Comparison of ENCODE assay signal across 8 cellular contexts in genomic region chr10:43605850-43606322, GRCh38. TPM values are rescaled to one million over a fixed set of nuclear protein-coding genes. Genes with fewer than 3 reads are reported as not detected.
DNase-seq lines count a peak whose midpoint lies in the region; ATAC-seq, FAIRE-seq and TF ChIP-seq lines count a peak whose summit lies in the region.

No MANE protein-coding gene starts in this region.

- intact Hi-C loops in esophagus muscularis mucosa (cut with DNase I) = no loop called here

- 50% methylated on average over 12 of the region's 12 CpGs for WGBS in esophagus muscularis mucosa

- no peak for TF ChIP-seq POLR2A in NB4 (IDR thresholded peaks at IDR 0.05; ENCODE audit: extremely low read depth, insufficient read length)
- no peak for TF ChIP-seq POLR2A in esophagus muscularis mucosa (IDR thresholded peaks at IDR 0.05; ENCODE audit: low read depth)
- no peak for TF ChIP-seq POLR2A in GM12891 (IDR thresholded peaks at IDR 0.05; ENCODE audit: low read depth, low read length)

- peaks cover 3 to 13% (median 12%) of the 10 kb centered on the region in 4 donors for H3K4me1 ChIP-seq in esophagus muscularis mucosa

- H3K36me3 Mint-ChIP-seq in T-helper 2 cell treated with Interferon-gamma antibody and Interleukin-4, amounts not matched to agents 5 μg/mL and 100 μg/mL, for 36 hours (ENCODE audit: low read depth) = peaks cover 28% of the 10 kb centered on the region

- H3K36me3 ChIP-seq in esophagus muscularis mucosa = peaks cover 6 to 27% (median 10%) of the 10 kb centered on the region in 4 donors

- H3K4me1 Mint-ChIP-seq in T-helper 2 cell treated with Interferon-gamma antibody and Interleukin-4, amounts not matched to agents 5 μg/mL and 100 μg/mL, for 36 hours (ENCODE audit: low read depth) = peaks cover 13% of the 10 kb centered on the region

- H3K9me3 ChIP-seq in esophagus muscularis mucosa = no peaks in the 10 kb centered on the region

- peak overlapping the region; percentile 75 for H3K4me3 Mint-ChIP-seq in T-helper 2 cell treated with Interferon-gamma antibody and Interleukin-4, amounts not matched to agents 5 μg/mL and 100 μg/mL, for 36 hours

- H3K27ac ChIP-seq in esophagus muscularis mucosa (replicated peaks in 1 of 4) = peak overlapping the region; percentile 64 to 82 (median 70)

- no peak for TF ChIP-seq EP300 in esophagus muscularis mucosa (IDR thresholded peaks at IDR 0.05)

- H3K27ac Mint-ChIP-seq in T-helper 2 cell treated with Interferon-gamma antibody and Interleukin-4, amounts not matched to agents 5 μg/mL and 100 μg/mL, for 36 hours = peak overlapping the region; percentile 34

- TF ChIP-seq CTCF in NB4 (IDR thresholded peaks at IDR 0.05; ENCODE audit: low read depth, low read length) (no peak), esophagus muscularis mucosa (IDR thresholded peaks at IDR 0.05) (no peak)

- peaks cover 9% of the 10 kb centered on the region for H3K9me3 Mint-ChIP-seq in T-helper 2 cell treated with Interferon-gamma antibody and Interleukin-4, amounts not matched to agents 5 μg/mL and 100 μg/mL, for 36 hours

- FAIRE-seq in RCC 7860 (lab: Jason Lieb, UNC) = no peak
- no peak for FAIRE-seq in GM12891 (lab: Jason Lieb, UNC)

- H3K27me3 ChIP-seq in esophagus muscularis mucosa = no peaks in the 10 kb centered on the region

- peak overlapping the region; percentile 65 for H3K4me3 ChIP-seq in NB4 (ENCODE audit: low read depth, low read length)
- peak overlapping the region; percentile 81 to 91 (median 90) for H3K4me3 ChIP-seq in esophagus muscularis mucosa

- DNase-seq in T-helper 2 cell treated with Interferon-gamma antibody and Interleukin-4, amounts not matched to agents 5 μg/mL and 100 μg/mL, for 36 hours (ENCODE audit: low spot score) = no peak
- DNase-seq in T-helper 2 cell (no peak), NB4 (ENCODE audit: low read depth) (no peak), esophagus muscularis mucosa (ENCODE audit: extremely low spot score) (peak; percentile 14), putamen (ENCODE audit: low spot score) (peak; percentile 11), RCC 7860 (ENCODE audit: low spot score) (no peak), GM12891 (ENCODE audit: insufficient read length, low spot score) (no peak)

- H3K27me3 Mint-ChIP-seq in T-helper 2 cell treated with Interferon-gamma antibody and Interleukin-4, amounts not matched to agents 5 μg/mL and 100 μg/mL, for 36 hours (ENCODE audit: low read depth) = peaks cover 3% of the 10 kb centered on the region

- no peak for ATAC-seq in GM18858 (IDR thresholded peaks at IDR 0.05; ENCODE audit: unreplicated experiment)

TF ChIP-seq in GM12891, 5 proteins besides CTCF, POLR2A, EP300 and RAD21:
- TF ChIP-seq POLR2AphosphoS5 (IDR thresholded peaks at IDR 0.05; ENCODE audit: low read depth, low read length) (no peak), POU2F2 (IDR thresholded peaks at IDR 0.05; ENCODE audit: low read depth, low read length) (no peak), SPI1 (IDR thresholded peaks at IDR 0.05; ENCODE audit: low read depth, low read length) (no peak), PAX5 (IDR thresholded peaks at IDR 0.05; ENCODE audit: insufficient read depth, low read length, severe bottlenecking) (no peak), TAF1 (IDR thresholded peaks at IDR 0.05; ENCODE audit: low read depth, low read length) (no peak)

RNA-seq across cellular contexts. Expression of gene ZNF485, which starts 0.4 kb away (rescaled TPM):
- total RNA-seq in esophagus muscularis mucosa = 1 to 10 TPM; 1.9 to 2.8 (median 2.2) TPM
- polyA plus RNA-seq in GM12891 (2012; ENCODE audit: low read depth, missing spikeins) = 1.3 TPM

RNA-seq across cellular contexts. Expression of gene ZNF239, which starts 31.5 kb away (rescaled TPM):
- 1 to 10 TPM; 2.9 to 5.6 (median 5.2) TPM for total RNA-seq in esophagus muscularis mucosa
- polyA plus RNA-seq in GM12891 (2012; ENCODE audit: low read depth, missing spikeins) = 0.37 TPM

RNA-seq across cellular contexts. Expression of gene ZNF32, which starts 42.8 kb away (rescaled TPM):
- 10 to 100 TPM; 54.8 to 77.7 (median 57.4) TPM for total RNA-seq in esophagus muscularis mucosa
- 18.9 TPM for polyA plus RNA-seq in GM12891 (2012; ENCODE audit: low read depth, missing spikeins)

Comparison
In these comparisons a context has a peak if more than half of its experiments do, and no peak if none do; other contexts are left out.
1. DNase-seq: peak in esophagus muscularis mucosa (single experiment) and putamen (single experiment); none in T-helper 2 cell treated with Interferon-gamma antibody and Interleukin-4, amounts not matched to agents 5 μg/mL and 100 μg/mL, for 36 hours (single experiment), T-helper 2 cell (0 of 5), NB4 (single experiment), RCC 7860 (single experiment) and GM12891 (single experiment).